Comparison of ENCODE assay signal across 8 cellular contexts in the genomic region with DNA sequence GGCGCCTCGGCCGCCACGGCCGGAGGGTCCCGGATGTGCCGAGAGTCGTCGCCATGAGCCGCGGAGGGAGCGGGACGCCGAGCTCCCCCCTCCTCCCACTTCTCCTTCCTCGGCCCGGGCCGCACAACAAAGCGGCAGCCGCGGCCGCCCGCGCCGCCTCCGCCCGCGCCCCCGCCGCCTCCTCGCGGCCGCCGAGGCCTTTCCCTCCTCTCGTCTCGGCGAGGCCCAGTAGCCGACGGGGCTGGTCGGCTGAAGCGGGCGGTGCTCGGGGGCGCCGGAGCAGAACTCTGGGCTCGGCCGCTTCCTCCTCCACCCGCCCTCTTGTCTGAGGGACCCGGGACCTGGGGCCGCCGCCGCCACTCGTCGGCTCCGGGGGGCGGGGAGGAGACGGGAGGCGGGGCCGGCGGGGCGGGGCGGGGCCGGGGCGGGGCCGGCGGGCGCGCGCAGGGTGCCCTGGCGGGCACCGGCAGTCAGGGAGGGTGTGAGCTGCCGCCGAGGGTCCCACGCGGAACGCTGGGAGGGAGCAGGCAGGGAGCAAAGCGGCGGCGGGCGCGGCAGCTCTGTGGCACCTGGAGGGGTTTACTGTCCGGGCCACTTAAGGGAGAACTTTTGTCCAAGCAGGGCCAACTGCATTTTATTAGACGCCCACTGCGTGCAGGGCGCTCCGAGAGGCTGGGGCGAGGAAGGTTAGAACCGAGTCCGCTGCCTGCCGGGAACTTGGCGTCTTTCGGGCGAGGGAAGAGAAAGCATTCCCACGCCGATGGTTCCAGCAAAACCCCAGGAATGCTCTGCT. TPM values are rescaled to one million over a fixed set of nuclear protein-coding genes. Genes with fewer than 3 reads are reported as not detected.
DNase-seq lines count a peak whose midpoint lies in the region; ATAC-seq, FAIRE-seq and TF ChIP-seq lines count a peak whose summit lies in the region.

A gene (minus strand): TSS at position 327 of the 793 bp plus-strand sequence. CDS start 427 bp downstream, outside the sequence.

- peak; percentile 85 to 90 for ATAC-seq in CD4-positive, CD25-positive, alpha-beta regulatory T cell (ENCODE audit: low read depth in 2 of 2)
- ATAC-seq in HG03378 (IDR thresholded peaks at IDR 0.05; ENCODE audit: unreplicated experiment), result peak; percentile 54
- ATAC-seq in mucosa of descending colon, result peak; percentile 95

- no peaks in the 10 kb centered on the region for H3K36me3 ChIP-seq in CD4-positive, CD25-positive, alpha-beta regulatory T cell (ENCODE audit: control insufficient read depth, insufficient read depth, low read length)
- no peaks in the 10 kb centered on the region for H3K36me3 ChIP-seq in endothelial cell of umbilical vein (ENCODE audit: control insufficient read depth in 2 of 2, extremely low read depth in 1 of 2, insufficient read depth in 2 of 2, low read length in 2 of 2)
- no peaks in the 10 kb centered on the region for H3K36me3 ChIP-seq in mucosa of descending colon (ENCODE audit: low read depth)

- H3K27ac Mint-ChIP-seq in CD4-positive, CD25-positive, alpha-beta regulatory T cell, result peak within 1 kb of the TSS; percentile 90 to 94 (median 94)

- H3K36me3 Mint-ChIP-seq in CD4-positive, CD25-positive, alpha-beta regulatory T cell, result peaks cover under 1% of the 10 kb centered on the region

- peak within 1 kb of the TSS; percentile 95 to 97 (median 97) for H3K4me3 Mint-ChIP-seq in CD4-positive, CD25-positive, alpha-beta regulatory T cell

- intact Hi-C loops in endothelial cell of umbilical vein (cut with micrococcal nuclease), result loop anchor here (1.0 to 2.0 kb wide), 3 partner anchors 21 to 75 kb away; no protein-coding TSS in a partner anchor
- intact Hi-C loops in mucosa of descending colon (cut with DNase I, micrococcal nuclease), result no loop called here

- peaks cover 9% of the 10 kb centered on the region for H3K27me3 Mint-ChIP-seq in CD4-positive, CD25-positive, alpha-beta regulatory T cell

- FAIRE-seq in endothelial cell of umbilical vein (lab: Jason Lieb, UNC), result no peak

- dilution Hi-C loops in endothelial cell of umbilical vein (cut with MboI; ENCODE audit: extremely low pct_ligation_motif_present, low sequenced_read_pairs), result no loop called here

- H3K4me3 ChIP-seq in CD4-positive, CD25-positive, alpha-beta regulatory T cell (ENCODE audit: low read depth, low read length), result peak within 1 kb of the TSS; percentile 76
- H3K4me3 ChIP-seq in endothelial cell of umbilical vein (replicated peaks in 1 of 3; ENCODE audit: insufficient read depth in 1 of 3, low read depth in 1 of 3, low read length in 3 of 3) (peak within 1 kb of the TSS; percentile 92 to 97 (median 95)), mucosa of descending colon (peak within 1 kb of the TSS; percentile 71)

- POLR2A ChIA-PET in endothelial cell of umbilical vein (lab: Charles Lee), result interaction anchor here (1.0 to 1.9 kb wide), 2 partner anchors 11 to 46 kb away, joined by 3 to 10 read pairs; no protein-coding TSS in a partner anchor

- H3K9me3 ChIP-seq in CD4-positive, CD25-positive, alpha-beta regulatory T cell (ENCODE audit: control insufficient read depth in 2 of 2, low read length in 2 of 2), result no peaks in the 10 kb centered on the region
- H3K9me3 ChIP-seq in endothelial cell of umbilical vein (replicated peaks; ENCODE audit: control insufficient read depth, insufficient read depth, low read length) (no peaks in the 10 kb centered on the region), mucosa of descending colon (no peaks in the 10 kb centered on the region)

- H3K4me1 ChIP-seq in CD4-positive, CD25-positive, alpha-beta regulatory T cell (ENCODE audit: control insufficient read depth, insufficient read depth, low read length, poor library complexity, severe bottlenecking), result peaks cover 18% of the 10 kb centered on the region
- peaks cover 29% of the 10 kb centered on the region for H3K4me1 ChIP-seq in endothelial cell of umbilical vein (ENCODE audit: control insufficient read depth, extremely low read depth, insufficient read depth, low read length)
- peaks cover 12% of the 10 kb centered on the region for H3K4me1 ChIP-seq in mucosa of descending colon (ENCODE audit: low read depth)

- TF ChIP-seq CTCF in endothelial cell of umbilical vein (IDR thresholded peaks at IDR 0.05; ENCODE audit: extremely low read depth in 1 of 2, insufficient read depth in 1 of 2, low read depth in 1 of 2, low read length in 2 of 2), result no peak
- no peak for TF ChIP-seq CTCF in mucosa of descending colon (IDR thresholded peaks at IDR 0.05)

- CTCF ChIA-PET in endothelial cell of umbilical vein (lab: Charles Lee), result interaction anchor here (0.8 to 1.4 kb wide), 6 partner anchors 13 to 77 kb away, joined by 3 to 8 read pairs (median 4); no protein-coding TSS in a partner anchor

- H3K27me3 ChIP-seq in CD4-positive, CD25-positive, alpha-beta regulatory T cell (ENCODE audit: control insufficient read depth, insufficient read depth, low read length), result no peaks in the 10 kb centered on the region
- H3K27me3 ChIP-seq in endothelial cell of umbilical vein (ENCODE audit: control insufficient read depth in 2 of 2, insufficient read depth in 2 of 2, low read length in 2 of 2), result no peaks in the 10 kb centered on the region

- H4K20me1 ChIP-seq in endothelial cell of umbilical vein (replicated peaks; ENCODE audit: control insufficient read depth, extremely low read depth, insufficient read depth, low read length), result peaks cover 4% of the 10 kb centered on the region

- peak within 1 kb of the TSS; percentile 100 for H3K4me2 ChIP-seq in endothelial cell of umbilical vein (ENCODE audit: insufficient read depth, low read length)

- TF ChIP-seq POLR2A in endothelial cell of umbilical vein (IDR thresholded peaks at IDR 0.05; ENCODE audit: low read depth, low read length), result peak; percentile 97

- H3K9me3 Mint-ChIP-seq in CD4-positive, CD25-positive, alpha-beta regulatory T cell, result no peaks in the 10 kb centered on the region

- peak within 1 kb of the TSS; percentile 70 for H2AFZ ChIP-seq in endothelial cell of umbilical vein (ENCODE audit: low read depth, low read length)

- H3K27ac ChIP-seq in CD4-positive, CD25-positive, alpha-beta regulatory T cell (ENCODE audit: insufficient read depth, low read length, poor library complexity, severe bottlenecking), result peak within 1 kb of the TSS; percentile 51
- peak within 1 kb of the TSS; percentile 86 for H3K27ac ChIP-seq in endothelial cell of umbilical vein (ENCODE audit: insufficient read depth, low read depth, low read length)

- peak; percentile 74 to 82 (median 78) for DNase-seq in CD4-positive, CD25-positive, alpha-beta regulatory T cell
- DNase-seq in GM19238 (ENCODE audit: insufficient read length, low spot score), result peak; percentile 92
- peak; percentile 59 to 83 for DNase-seq in NOMO-1 (lab: John Stamatoyannopoulos, UW; ENCODE audit: unreplicated experiment in 2 of 2)
- peak; percentile 74 for DNase-seq in activated CD8-positive, alpha-beta memory T cell treated with anti-CD3 and anti-CD28 coated beads, Interleukin-2, amount 50 U/mL, for 4 hours
- DNase-seq in endothelial cell of umbilical vein (ENCODE audit: low read depth, low spot score), result peak; percentile 68
- peak; percentile 85 to 88 (median 88) for DNase-seq in mucosa of descending colon
- DNase-seq in stimulated activated CD8-positive, alpha-beta memory T cell treated with anti-CD3 and anti-CD28 coated beads, Interleukin-4, amount 100 ng/mL, for 1 hour (ENCODE audit: low read depth in 2 of 2, low spot score in 1 of 2), result peak; percentile 53 to 63

- peak within 1 kb of the TSS; percentile 97 for H3K9ac ChIP-seq in endothelial cell of umbilical vein (replicated peaks; ENCODE audit: extremely low read depth, insufficient read depth, low read length)

- H3K9me1 ChIP-seq in endothelial cell of umbilical vein (replicated peaks; ENCODE audit: control insufficient read depth, extremely low read depth, insufficient read depth, low read length), result no peaks in the 10 kb centered on the region

- H3K79me2 ChIP-seq in endothelial cell of umbilical vein (ENCODE audit: control insufficient read depth, insufficient read depth, low read length), result peaks cover 58% of the 10 kb centered on the region

- peaks cover 21 to 45% (median 33%) of the 10 kb centered on the region in 4 donors for H3K4me1 Mint-ChIP-seq in CD4-positive, CD25-positive, alpha-beta regulatory T cell

- TSS peak; percentile 64 for BruUV-seq in endothelial cell of umbilical vein (replicated peaks; lab: Mats Ljungman, UMichigan)

TF ChIP-seq in endothelial cell of umbilical vein, 7 proteins besides CTCF, POLR2A, EP300 and RAD21:
- TF ChIP-seq MYC (IDR thresholded peaks at IDR 0.05; ENCODE audit: low read depth, low read length) (no peak), POLR2AphosphoS5 (IDR thresholded peaks at IDR 0.05; ENCODE audit: insufficient read depth, low read depth, low read length) (peak; percentile 97)

RNA-seq across cellular contexts. Expression of the gene that starts here (rescaled TPM):
- 18.7 TPM for total RNA-seq in CD4-positive, CD25-positive, alpha-beta regulatory T cell
- 1 to 10 TPM; 4.0 to 4.9 (median 4.4) TPM for polyA plus RNA-seq in CD4-positive, CD25-positive, alpha-beta regulatory T cell
- total RNA-seq in endothelial cell of umbilical vein (105 and 108 TPM in 2 replicates), mucosa of descending colon (10 to 100 TPM; 14.9 to 25.4 (median 15.2) TPM)
- polyA plus RNA-seq in endothelial cell of umbilical vein, result 23.8 and 32.9 TPM in 2 replicates
- polyA plus RNA-seq in endothelial cell of umbilical vein (2011; cell fraction: cytosol; rRNA removed), result 39.6 and 40.3 TPM in 2 replicates
- 103 and 124 TPM in 2 replicates for polyA plus RNA-seq in endothelial cell of umbilical vein (2011; cell fraction: nucleus; rRNA removed)
- polyA plus RNA-seq in endothelial cell of umbilical vein (2012), result 124 and 143 TPM in 2 replicates
- polyA minus RNA-seq in endothelial cell of umbilical vein, result 143 and 160 TPM in 2 replicates
- 9.0 TPM for polyA minus RNA-seq in endothelial cell of umbilical vein (2011; cell fraction: cytosol; rRNA and poly(A)+ RNA removed)
- 144 and 211 TPM in 2 replicates for polyA minus RNA-seq in endothelial cell of umbilical vein (2011; cell fraction: nucleus; rRNA and poly(A)+ RNA removed)

Comparison
In these comparisons a context has a peak if more than half of its experiments do, and no peak if none do; other contexts are left out.
1. Peak in every context shown above with its lines: DNase-seq, ATAC-seq, H3K4me3 ChIP-seq and H3K27ac ChIP-seq.